In genomic region chr6:150599199-150600002, GRCh38 we compare ENCODE assay signal across 8 cellular contexts. TPM values are rescaled to one million over a fixed set of nuclear protein-coding genes. Genes with fewer than 3 reads are reported as not detected.
A peak's percentile ranks its signal among the peaks of the same experiment; 100 is the strongest.
DNase-seq lines count a peak whose midpoint lies in the region; ATAC-seq and TF ChIP-seq lines count a peak whose summit lies in the region.

Gene PLEKHG1 (plus strand): TSS chr6:150599885. CDS start chr6:150733682, 133,797 bp downstream.

- H3K9me3 ChIP-seq in CD4-positive, CD25-positive, alpha-beta regulatory T cell (ENCODE audit: control insufficient read depth in 2 of 2, low read length in 2 of 2), result no peaks in the 10 kb centered on the region
- H3K9me3 ChIP-seq in SK-N-MC (ENCODE audit: low read depth, low read length) (no peaks in the 10 kb centered on the region), cardiac muscle cell (ENCODE audit: low read depth) (no peaks in the 10 kb centered on the region), parathyroid adenoma (ENCODE audit: control insufficient read depth, low read length) (no peaks in the 10 kb centered on the region), uterus (no peaks in the 10 kb centered on the region)

- peak within 1 kb of the TSS; percentile 79 for H3K4me3 ChIP-seq in CD4-positive, CD25-positive, alpha-beta regulatory T cell (ENCODE audit: low read depth, low read length)
- H3K4me3 ChIP-seq in SK-N-MC (peak within 1 kb of the TSS; percentile 82), cardiac muscle cell (peak within 1 kb of the TSS; percentile 57), parathyroid adenoma (ENCODE audit: low read depth, low read length) (peak within 1 kb of the TSS; percentile 71), uterus (peak within 1 kb of the TSS; percentile 48 to 81)

- no peaks in the 10 kb centered on the region for H3K36me3 Mint-ChIP-seq in CD4-positive, CD25-positive, alpha-beta regulatory T cell
- H3K36me3 Mint-ChIP-seq in activated naive CD8-positive, alpha-beta T cell treated with anti-CD3 and anti-CD28 coated beads for 36 hours, result no peaks in the 10 kb centered on the region

- H3K4me2 ChIP-seq in parathyroid adenoma (ENCODE audit: low read length), result peak within 1 kb of the TSS; percentile 76

- H3K27me3 ChIP-seq in CD4-positive, CD25-positive, alpha-beta regulatory T cell (ENCODE audit: control insufficient read depth, insufficient read depth, low read length), result peaks cover 17% of the 10 kb centered on the region
- peaks cover 83% of the 10 kb centered on the region for H3K27me3 ChIP-seq in cardiac muscle cell
- no peaks in the 10 kb centered on the region for H3K27me3 ChIP-seq in parathyroid adenoma (ENCODE audit: control insufficient read depth, insufficient read depth, low read length)
- H3K27me3 ChIP-seq in uterus, result no peaks in the 10 kb centered on the region

- H3K36me3 ChIP-seq in CD4-positive, CD25-positive, alpha-beta regulatory T cell (ENCODE audit: control insufficient read depth, insufficient read depth, low read length), result no peaks in the 10 kb centered on the region
- H3K36me3 ChIP-seq in SK-N-MC (ENCODE audit: insufficient read depth, low read length) (no peaks in the 10 kb centered on the region), cardiac muscle cell (no peaks in the 10 kb centered on the region), parathyroid adenoma (ENCODE audit: control insufficient read depth, insufficient read depth, low read length) (no peaks in the 10 kb centered on the region), uterus (no peaks in the 10 kb centered on the region)

- H3K27ac Mint-ChIP-seq in CD4-positive, CD25-positive, alpha-beta regulatory T cell, result peak within 1 kb of the TSS; percentile 77 to 88 (median 78)
- peak within 1 kb of the TSS; percentile 87 for H3K27ac Mint-ChIP-seq in activated naive CD8-positive, alpha-beta T cell treated with anti-CD3 and anti-CD28 coated beads for 36 hours

- H2AFZ ChIP-seq in parathyroid adenoma, result peak within 1 kb of the TSS; percentile 80

- no peaks in the 10 kb centered on the region for H3K9me3 Mint-ChIP-seq in CD4-positive, CD25-positive, alpha-beta regulatory T cell
- no peaks in the 10 kb centered on the region for H3K9me3 Mint-ChIP-seq in activated naive CD8-positive, alpha-beta T cell treated with anti-CD3 and anti-CD28 coated beads for 36 hours

- H3K79me2 ChIP-seq in parathyroid adenoma, result peaks cover 27% of the 10 kb centered on the region

- peak; percentile 16 to 72 (median 54) for DNase-seq in CD4-positive, CD25-positive, alpha-beta regulatory T cell
- DNase-seq in SK-N-MC (ENCODE audit: low read depth, low spot score), result peak; percentile 20
- peak; percentile 76 for DNase-seq in activated naive CD8-positive, alpha-beta T cell treated with anti-CD3 and anti-CD28 coated beads for 36 hours
- peak; percentile 61 to 81 for DNase-seq in cardiac muscle cell (ENCODE audit: low read depth in 1 of 2, low spot score in 1 of 2)
- peak; percentile 61 to 69 for DNase-seq in uterus

- no peak for TF ChIP-seq CTCF in cardiac muscle cell (IDR thresholded peaks at IDR 0.05; ENCODE audit: low read depth, low read length)
- TF ChIP-seq CTCF in parathyroid adenoma (IDR thresholded peaks at IDR 0.05), result no peak
- peak in 1 of 4 experiments; percentile 5 for TF ChIP-seq CTCF in uterus (IDR thresholded peaks at IDR 0.05)

- intact Hi-C loops in uterus (cut with DNase I; ENCODE audit: low total_unique reads), result no loop called here

- H3K4me1 ChIP-seq in CD4-positive, CD25-positive, alpha-beta regulatory T cell (ENCODE audit: control insufficient read depth, insufficient read depth, low read length, poor library complexity, severe bottlenecking), result peaks cover 15% of the 10 kb centered on the region
- H3K4me1 ChIP-seq in cardiac muscle cell (ENCODE audit: low read depth) (no peaks in the 10 kb centered on the region), parathyroid adenoma (peaks cover 40% of the 10 kb centered on the region), uterus (no peaks in the 10 kb centered on the region)

- H3K27me3 Mint-ChIP-seq in CD4-positive, CD25-positive, alpha-beta regulatory T cell, result peaks cover 68% of the 10 kb centered on the region
- H3K27me3 Mint-ChIP-seq in activated naive CD8-positive, alpha-beta T cell treated with anti-CD3 and anti-CD28 coated beads for 36 hours, result peaks cover 54% of the 10 kb centered on the region

- H3K9ac ChIP-seq in SK-N-MC (ENCODE audit: insufficient read length) (peak within 1 kb of the TSS; percentile 43), parathyroid adenoma (peak within 1 kb of the TSS; percentile 71)

- H3K4me1 Mint-ChIP-seq in CD4-positive, CD25-positive, alpha-beta regulatory T cell, result peaks cover 10 to 18% (median 13%) of the 10 kb centered on the region in 4 donors
- H3K4me1 Mint-ChIP-seq in activated naive CD8-positive, alpha-beta T cell treated with anti-CD3 and anti-CD28 coated beads for 36 hours, result peaks cover 19% of the 10 kb centered on the region

- H3K27ac ChIP-seq in CD4-positive, CD25-positive, alpha-beta regulatory T cell (ENCODE audit: insufficient read depth, low read length, poor library complexity, severe bottlenecking), result peak within 1 kb of the TSS; percentile 61
- no peak within 1 kb of the TSS for H3K27ac ChIP-seq in SK-N-MC
- no peak within 1 kb of the TSS for H3K27ac ChIP-seq in cardiac muscle cell
- peak within 1 kb of the TSS; percentile 90 for H3K27ac ChIP-seq in parathyroid adenoma
- peak within 1 kb of the TSS; percentile 83 to 90 for H3K27ac ChIP-seq in uterus

- H3K4me3 Mint-ChIP-seq in CD4-positive, CD25-positive, alpha-beta regulatory T cell, result peak within 1 kb of the TSS; percentile 89 to 98 (median 90)
- peak within 1 kb of the TSS; percentile 83 for H3K4me3 Mint-ChIP-seq in activated naive CD8-positive, alpha-beta T cell treated with anti-CD3 and anti-CD28 coated beads for 36 hours

- peak; percentile 67 to 70 for ATAC-seq in CD4-positive, CD25-positive, alpha-beta regulatory T cell (ENCODE audit: low read depth in 2 of 2)
- peak; percentile 77 for ATAC-seq in GM19395 (IDR thresholded peaks at IDR 0.05; ENCODE audit: unreplicated experiment)
- peak; percentile 76 for ATAC-seq in HG03460 (IDR thresholded peaks at IDR 0.05; ENCODE audit: unreplicated experiment)

- TF ChIP-seq POLR2A in uterus (IDR thresholded peaks at IDR 0.05), result peak in 1 of 2 donors; percentile 69

RNA-seq across cellular contexts. Expression of gene PLEKHG1, which starts in this region (rescaled TPM):
- total RNA-seq in CD4-positive, CD25-positive, alpha-beta regulatory T cell, result 29.9 TPM
- 1 to 10 TPM; 1.0 to 4.4 (median 2.3) TPM for polyA plus RNA-seq in CD4-positive, CD25-positive, alpha-beta regulatory T cell
- 1 to 10 TPM; 4.4 to 4.5 TPM for total RNA-seq in activated naive CD8-positive, alpha-beta T cell treated with anti-CD3 and anti-CD28 coated beads for 36 hours
- 0.67 and 8.5 TPM in 2 replicates for total RNA-seq in cardiac muscle cell
- polyA plus RNA-seq in cardiac muscle cell, result 2.3 and 2.7 TPM in 2 replicates
- 10 to 100 TPM in 3 of 4 donors, 1 to 10 TPM in 1; 7.2 to 50.3 (median 33.0) TPM for total RNA-seq in uterus

Comparison
In these comparisons a context has a peak if more than half of its experiments do, and no peak if none do; other contexts are left out.
1. DNase-seq: peak in every context shown above with its lines; median percentile 76 in activated naive CD8-positive, alpha-beta T cell treated with anti-CD3 and anti-CD28 coated beads for 36 hours; 71 in cardiac muscle cell; 65 in uterus; 54 in CD4-positive, CD25-positive, alpha-beta regulatory T cell; 20 in SK-N-MC.
2. H3K27ac ChIP-seq: peak in CD4-positive, CD25-positive, alpha-beta regulatory T cell (single experiment), parathyroid adenoma (single experiment) and uterus (2 of 2); none in SK-N-MC (single experiment) and cardiac muscle cell (single experiment).
3. Peak in every context shown above with its lines, with median percentiles within 50 percentile points of each other: ATAC-seq and H3K4me3 ChIP-seq.